9 cellular contexts compared by ENCODE assay signal in genomic region chr11:75668508-75669297, GRCh38. TPM values are rescaled to one million over a fixed set of nuclear protein-coding genes. Genes with fewer than 3 reads are reported as not detected.
DNase-seq lines count a peak whose midpoint lies in the region; ATAC-seq and TF ChIP-seq lines count a peak whose summit lies in the region.
"Had no signal": no experiment of that assay in that cellular context is flagged by ENCODE, and none has a peak within 500 bp of the region (broad histone marks: within the 10 kb centered on the region; RNA-seq: fewer than 3 reads in every experiment).

Gene MAP6, minus strand, starts transcription at chr11:75669038. Its CDS starts 669 bp downstream, at chr11:75668369.

- 2 to 3% methylated on average over 57 to 59 of the region's 67 CpGs for WGBS in mesodermal cell (ENCODE audit: insufficient coverage in 2 of 2), 2 experiments

- POLR2A ChIA-PET in HEK293 (lab: Yijun Ruan, JAX) (interaction anchor here (0.6 to 0.7 kb wide), 2 partner anchors 23 to 484 kb away, joined by 3 to 10 read pairs; no protein-coding TSS in a partner anchor), T-cell (lab: Charles Lee) (no interaction called here)

- H3K27me3 ChIP-seq in BLaER1 treated with 17β-estradiol and CSF1 and Interleukin-3, amounts not matched to agents 10 nM and 100 nM = peaks cover 65 to 85% (median 75%) of the 10 kb centered on the region in 11 experiments
- no peaks in the 10 kb centered on the region for H3K27me3 ChIP-seq in endocrine pancreas (ENCODE audit: control insufficient read depth, insufficient read depth, low read length)

- H3K27ac ChIP-seq in BLaER1 treated with 17β-estradiol and CSF1 and Interleukin-3, amounts not matched to agents 10 nM and 100 nM = no peak within 1 kb of the TSS
- H3K27ac ChIP-seq in HEK293 (ENCODE audit: extremely low read depth, low read depth, low read length) (peak within 1 kb of the TSS; percentile 20; the same call in 1 of the 2 replicates), mesodermal cell (ENCODE audit: low read depth, low read length, severe bottlenecking) (no peak within 1 kb of the TSS), temporal lobe (ENCODE audit: low read depth, low read length) (peak within 1 kb of the TSS; percentile 61)
- H3K27ac ChIP-seq: neutrophil had no signal

- H3K36me3 ChIP-seq in BLaER1 treated with 17β-estradiol and CSF1 and Interleukin-3, amounts not matched to agents 10 nM and 100 nM = no peaks in the 10 kb centered on the region; a peak in 1 of 22 replicates
- no peaks in the 10 kb centered on the region for H3K36me3 ChIP-seq in HEK293 (ENCODE audit: control insufficient read depth in 2 of 2, insufficient read depth in 1 of 2, low read length in 2 of 2)
- no peaks in the 10 kb centered on the region for H3K36me3 ChIP-seq in endocrine pancreas (ENCODE audit: control insufficient read depth, insufficient read depth, low read length)
- H3K36me3 ChIP-seq in mesodermal cell (ENCODE audit: control insufficient read depth, insufficient read depth, low read length) = no peaks in the 10 kb centered on the region
- H3K36me3 ChIP-seq: neutrophil had no signal

- peak within 1 kb of the TSS; percentile 52 to 72 (median 62) for H3K4me3 ChIP-seq in BLaER1 treated with 17β-estradiol and CSF1 and Interleukin-3, amounts not matched to agents 10 nM and 100 nM
- H3K4me3 ChIP-seq in HEK293 (ENCODE audit: low read depth, low read length) (peak within 1 kb of the TSS; percentile 41), endocrine pancreas (ENCODE audit: control insufficient read depth, insufficient read depth, low read length) (no peak within 1 kb of the TSS), mesodermal cell (ENCODE audit: extremely low read depth, insufficient read depth, low read length, poor library complexity, severe bottlenecking) (peak within 1 kb of the TSS; percentile 22)

- peak in 7 of 34 experiments; percentile 4 to 15 (median 9) for DNase-seq in T-cell
- DNase-seq in GDM1 (lab: John Stamatoyannopoulos, UW) = no peak

- CTCF ChIA-PET in HEK293 (lab: Yijun Ruan, JAX) (interaction anchor here (0.7 to 1.2 kb wide), 4 partner anchors 55 to 1163 kb away, joined by 3 read pairs; no protein-coding TSS in a partner anchor), T-cell (lab: Charles Lee) (interaction anchor here in 1 of 2 donors (0.6 kb wide), 1 partner anchor 21 kb away, joined by 4 read pairs; no protein-coding TSS in a partner anchor)

- peaks cover 0 to 4% (median 0%) of the 10 kb centered on the region in 3 donors for H3K9me3 Mint-ChIP-seq in T-cell

- peaks cover 6 to 18% (median 8%) of the 10 kb centered on the region in 3 donors for H3K4me1 Mint-ChIP-seq in T-cell

- H3K9me3 ChIP-seq in BLaER1 treated with 17β-estradiol and CSF1 and Interleukin-3, amounts not matched to agents 10 nM and 100 nM (replicated peaks in 1 of 11) = peaks cover 1 to 8% (median 7%) of the 10 kb centered on the region in 11 experiments; a peak in 20 of 22 replicates
- no peaks in the 10 kb centered on the region for H3K9me3 ChIP-seq in HEK293 (ENCODE audit: control insufficient read depth, insufficient read depth, low read depth, low read length)
- no peaks in the 10 kb centered on the region for H3K9me3 ChIP-seq in endocrine pancreas (ENCODE audit: control insufficient read depth, low read length)
- no peaks in the 10 kb centered on the region for H3K9me3 ChIP-seq in mesodermal cell (ENCODE audit: control insufficient read depth, low read length)
- H3K9me3 ChIP-seq: neutrophil had no signal

- H3K27ac Mint-ChIP-seq in T-cell = no peak within 1 kb of the TSS

- peak within 1 kb of the TSS in 10 of 11 experiments; percentile 2 to 56 (median 46); a peak in 15 of 22 replicates for H3K9ac ChIP-seq in BLaER1 treated with 17β-estradiol and CSF1 and Interleukin-3, amounts not matched to agents 10 nM and 100 nM
- H3K9ac ChIP-seq in endocrine pancreas (ENCODE audit: control insufficient read depth, insufficient read depth, low read length) = peak within 1 kb of the TSS; percentile 38

- H3K27me3 Mint-ChIP-seq in T-cell = peaks cover 63 to 71% of the 10 kb centered on the region in 2 donors

- H4K20me1 ChIP-seq in BLaER1 treated with 17β-estradiol and CSF1 and Interleukin-3, amounts not matched to agents 10 nM and 100 nM = peaks cover 0 to 23% (median 19%) of the 10 kb centered on the region in 11 experiments; a peak in 16 of 22 replicates

- ATAC-seq in T-cell (replicated peaks in 1 of 4) = peak; percentile 34 to 53 (median 46)
- ATAC-seq in GM19035 (IDR thresholded peaks at IDR 0.05; ENCODE audit: unreplicated experiment) = no peak

- TF ChIP-seq CTCF in HEK293 (tag by site-specific recombination; IDR thresholded peaks at IDR 0.05) = no peak

- H3K4me1 ChIP-seq in BLaER1 treated with 17β-estradiol and CSF1 and Interleukin-3, amounts not matched to agents 10 nM and 100 nM = peaks cover 15 to 29% (median 21%) of the 10 kb centered on the region in 10 experiments
- H3K4me1 ChIP-seq in HEK293 (ENCODE audit: control insufficient read depth, insufficient read depth, low read length) = no peaks in the 10 kb centered on the region
- H3K4me1 ChIP-seq in endocrine pancreas (ENCODE audit: control insufficient read depth, insufficient read depth, low read length) = no peaks in the 10 kb centered on the region
- peaks cover 5% of the 10 kb centered on the region for H3K4me1 ChIP-seq in mesodermal cell (ENCODE audit: control insufficient read depth, insufficient read depth, low read length, poor library complexity, severe bottlenecking)

- no peaks in the 10 kb centered on the region for H3K36me3 Mint-ChIP-seq in T-cell

- peak within 1 kb of the TSS; percentile 74 to 82 (median 79) for H3K4me3 Mint-ChIP-seq in T-cell

- peak within 1 kb of the TSS; percentile 88 to 99 (median 96) for H3K4me2 ChIP-seq in BLaER1 treated with 17β-estradiol and CSF1 and Interleukin-3, amounts not matched to agents 10 nM and 100 nM

TF ChIP-seq in HEK293, 187 proteins besides CTCF, POLR2A, EP300 and RAD21 (continues in another document):
- TF ChIP-seq ZNF132 (tag by site-specific recombination; IDR thresholded peaks at IDR 0.05; ENCODE audit: borderline replicate concordance) (no peak), INSM2 (tag by site-specific recombination; IDR thresholded peaks at IDR 0.05) (no peak), ZNF121 (tag by site-specific recombination; IDR thresholded peaks at IDR 0.05) (no peak), BCL11B (tag by site-specific recombination; IDR thresholded peaks at IDR 0.05; ENCODE audit: low read depth) (no peak), ZNF76 (tag by site-specific recombination; IDR thresholded peaks at IDR 0.05; ENCODE audit: borderline replicate concordance, low read depth) (0 out of 2 replicates have a peak, but pooled peaks have one; percentile 26), ZNF394 (tag by site-specific recombination; IDR thresholded peaks at IDR 0.05; ENCODE audit: borderline replicate concordance) (no peak), ZNF324 (tag by site-specific recombination; IDR thresholded peaks at IDR 0.05) (no peak), ZNF16 (tag by site-specific recombination; IDR thresholded peaks at IDR 0.05; ENCODE audit: low read depth) (no peak), GLIS2 (tag by site-specific recombination; IDR thresholded peaks at IDR 0.05) (peak; percentile 58), ZNF155 (tag by site-specific recombination; IDR thresholded peaks at IDR 0.05) (no peak), ZNF133 (tag by site-specific recombination; IDR thresholded peaks at IDR 0.05) (no peak), KLF9 (tag by site-specific recombination; IDR thresholded peaks at IDR 0.05; ENCODE audit: low read depth) (peak; percentile 32; the same call in 1 of the 2 replicates), KLF1 (tag by site-specific recombination; IDR thresholded peaks at IDR 0.05) (peak; percentile 74), ZNF623 (tag by site-specific recombination; IDR thresholded peaks at IDR 0.05) (no peak), ZNF837 (tag by site-specific recombination; IDR thresholded peaks at IDR 0.05) (no peak), ZNF514 (tag by site-specific recombination; IDR thresholded peaks at IDR 0.05) (no peak), ZNF341 (tag by site-specific recombination; IDR thresholded peaks at IDR 0.05; ENCODE audit: low read depth) (peak; percentile 64), HOXD13 (CRISPR knock-in tag; IDR thresholded peaks at IDR 0.05; ENCODE audit: borderline replicate concordance) (no peak), YY2 (tag by site-specific recombination; IDR thresholded peaks at IDR 0.05) (no peak), KLF16 (tag by site-specific recombination; IDR thresholded peaks at IDR 0.05) (0 out of 2 replicates have a peak, but pooled peaks have one; percentile 27), KLF7 (tag by site-specific recombination; IDR thresholded peaks at IDR 0.05; ENCODE audit: borderline replicate concordance) (no peak), ZBTB20 (tag by site-specific recombination; IDR thresholded peaks at IDR 0.05) (peak; percentile 65; the same call in 1 of the 2 replicates), HOXC10 (CRISPR knock-in tag; IDR thresholded peaks at IDR 0.05) (no peak)

RNA-seq across cellular contexts. Expression of gene MAP6, which starts in this region (rescaled TPM):
- total RNA-seq in T-cell (under 1 TPM in 3 of 5 donors, not detected in 2; 0.19 to 0.35 (median 0.30) TPM), temporal lobe (77.9 TPM)
- polyA plus RNA-seq in mesodermal cell (2013, experiment 1 of 2) = 4.9 TPM
- 3.4 TPM for polyA plus RNA-seq in mesodermal cell (2013, experiment 2 of 2)

Comparison
In these comparisons a context has a peak if more than half of its experiments do, and no peak if none do; other contexts are left out.
1. RNA of gene MAP6 (total RNA-seq): 77.9 TPM in temporal lobe (single experiment); 0.19 to 0.35 TPM in T-cell; every median in the first group is over 10 times any median in the second.
2. Peak in ATAC-seq in T-cell; RNA of the gene not detected or under 1 TPM.
3. H3K27ac ChIP-seq: peak in HEK293 (single experiment) and temporal lobe (single experiment); none in BLaER1 treated with 17β-estradiol and CSF1 and Interleukin-3, amounts not matched to agents 10 nM and 100 nM (0 of 11) and mesodermal cell (single experiment).